ENCODE assay signal across 8 cellular contexts in genomic region chr12:101407054-101407437, GRCh38. TPM values are rescaled to one million over a fixed set of nuclear protein-coding genes. Genes with fewer than 3 reads are reported as not detected.
DNase-seq lines count a peak whose midpoint lies in the region; ATAC-seq and TF ChIP-seq lines count a peak whose summit lies in the region.

No MANE protein-coding gene starts in this region.

- no peaks in the 10 kb centered on the region for H3K27me3 ChIP-seq in DOHH2 (ENCODE audit: control insufficient read depth, low read length)

- H3K4me2 ChIP-seq in DOHH2 (ENCODE audit: low read length), result peak overlapping the region; percentile 96

- ATAC-seq in GM21526 (IDR thresholded peaks at IDR 0.05; ENCODE audit: low FRiP score, unreplicated experiment), result peak; percentile 27
- peak; percentile 40 for ATAC-seq in activated naive CD8-positive, alpha-beta T cell treated with anti-CD3 and anti-CD28 coated beads, Interleukin-2, amount 10 ng/mL, durations not matched to agents 7 days and 5 days (ENCODE audit: low read depth)
- peak; percentile 28 to 31 for ATAC-seq in stimulated activated naive B cell treated with anti-CD40 and anti-IgM and Interleukin-4, amounts not matched to agents 10 μg/mL and 1 μg/mL and 100 μg/mL, for 72 hours (replicated peaks)

- H3K4me1 Mint-ChIP-seq in activated naive CD8-positive, alpha-beta T cell treated with anti-CD3 and anti-CD28 coated beads, Interleukin-2, amount 10 ng/mL, durations not matched to agents 7 days and 5 days, result peaks cover 15% of the 10 kb centered on the region
- H3K4me1 Mint-ChIP-seq in stimulated activated naive B cell treated with anti-CD40 and anti-IgM and Interleukin-4, amounts not matched to agents 10 μg/mL and 1 μg/mL and 100 μg/mL, for 72 hours, result peaks cover 8 to 15% of the 10 kb centered on the region in 2 donors

- H3K9me3 ChIP-seq in DOHH2 (ENCODE audit: control insufficient read depth, insufficient read depth, low read length) (no peaks in the 10 kb centered on the region), KOPT-K1 (ENCODE audit: insufficient read depth, low read length, poor library complexity, severe bottlenecking) (no peaks in the 10 kb centered on the region)

- H3K4me3 ChIP-seq in DOHH2 (ENCODE audit: low read length), result peak overlapping the region; percentile 100
- H3K4me3 ChIP-seq in iPS-11a (ENCODE audit: low read depth, low read length), result peak overlapping the region; percentile 92

- peak overlapping the region; percentile 89 for H3K27ac Mint-ChIP-seq in activated naive CD8-positive, alpha-beta T cell treated with anti-CD3 and anti-CD28 coated beads, Interleukin-2, amount 10 ng/mL, durations not matched to agents 7 days and 5 days
- H3K27ac Mint-ChIP-seq in stimulated activated naive B cell treated with anti-CD40 and anti-IgM and Interleukin-4, amounts not matched to agents 10 μg/mL and 1 μg/mL and 100 μg/mL, for 72 hours, result peak overlapping the region; percentile 97

- peak overlapping the region; percentile 60; the same call in 1 of the 2 replicates for H3K27ac ChIP-seq in DOHH2 (ENCODE audit: low read depth, low read length)
- peak overlapping the region; percentile 77 for H3K27ac ChIP-seq in KOPT-K1 (ENCODE audit: low read depth, low read length, poor library complexity, severe bottlenecking)

- 0 out of 2 replicates have a peak, but pooled peaks cover 4% of the 10 kb centered on the region for H4K20me1 ChIP-seq in DOHH2 (ENCODE audit: control insufficient read depth, insufficient read depth, low read depth, low read length)

- no peaks in the 10 kb centered on the region for H3K9me2 ChIP-seq in DOHH2 (replicated peaks; ENCODE audit: control insufficient read depth, low read length)

- H3F3A ChIP-seq in DOHH2 (ENCODE audit: control insufficient read depth, insufficient read depth), result no peaks in the 10 kb centered on the region

- no peak for TF ChIP-seq CTCF in DOHH2 (IDR thresholded peaks at IDR 0.05; ENCODE audit: low read depth, low read length, poor library complexity, severe bottlenecking)

- POLR2A ChIA-PET in activated naive CD8-positive, alpha-beta T cell treated with anti-CD3 and anti-CD28 coated beads, Interleukin-2, amount 10 ng/mL, durations not matched to agents 7 days and 5 days (lab: Charles Lee), result interaction anchor here (0.7 kb wide), 1 partner anchor 433 kb away, joined by 3 read pairs; no protein-coding TSS in a partner anchor

- peaks cover 17% of the 10 kb centered on the region for H3K4me1 ChIP-seq in DOHH2 (ENCODE audit: control insufficient read depth, low read length)

- H3K4me3 Mint-ChIP-seq in activated naive CD8-positive, alpha-beta T cell treated with anti-CD3 and anti-CD28 coated beads, Interleukin-2, amount 10 ng/mL, durations not matched to agents 7 days and 5 days, result peak overlapping the region; percentile 90
- peak overlapping the region; percentile 98 to 99 for H3K4me3 Mint-ChIP-seq in stimulated activated naive B cell treated with anti-CD40 and anti-IgM and Interleukin-4, amounts not matched to agents 10 μg/mL and 1 μg/mL and 100 μg/mL, for 72 hours

- DNase-seq in activated naive CD8-positive, alpha-beta T cell treated with anti-CD3 and anti-CD28 coated beads, Interleukin-2, amount 10 ng/mL, durations not matched to agents 7 days and 5 days, result no peak
- DNase-seq in stimulated activated naive B cell treated with anti-CD40 and anti-IgM and Interleukin-4, amounts not matched to agents 10 μg/mL and 1 μg/mL and 100 μg/mL, for 72 hours, result no peak
- DNase-seq in mucosa of gallbladder (ENCODE audit: low spot score), result no peak
- DNase-seq in NCI-H2081 treated with DMSO at 0.1 percent for 48 hours (lab: John Stamatoyannopoulos, UW), result no peak

- H3K9me3 Mint-ChIP-seq in activated naive CD8-positive, alpha-beta T cell treated with anti-CD3 and anti-CD28 coated beads, Interleukin-2, amount 10 ng/mL, durations not matched to agents 7 days and 5 days, result no peaks in the 10 kb centered on the region
- H3K9me3 Mint-ChIP-seq in stimulated activated naive B cell treated with anti-CD40 and anti-IgM and Interleukin-4, amounts not matched to agents 10 μg/mL and 1 μg/mL and 100 μg/mL, for 72 hours, result no peaks in the 10 kb centered on the region

- H3K36me3 ChIP-seq in DOHH2 (ENCODE audit: control insufficient read depth, low read length), result peaks cover 10% of the 10 kb centered on the region
- peaks cover 12% of the 10 kb centered on the region for H3K36me3 ChIP-seq in KOPT-K1 (ENCODE audit: insufficient read depth, low read length)

- no peaks in the 10 kb centered on the region for H3K27me3 Mint-ChIP-seq in activated naive CD8-positive, alpha-beta T cell treated with anti-CD3 and anti-CD28 coated beads, Interleukin-2, amount 10 ng/mL, durations not matched to agents 7 days and 5 days
- H3K27me3 Mint-ChIP-seq in stimulated activated naive B cell treated with anti-CD40 and anti-IgM and Interleukin-4, amounts not matched to agents 10 μg/mL and 1 μg/mL and 100 μg/mL, for 72 hours, result no peaks in the 10 kb centered on the region

- peaks cover 2% of the 10 kb centered on the region for H3K36me3 Mint-ChIP-seq in activated naive CD8-positive, alpha-beta T cell treated with anti-CD3 and anti-CD28 coated beads, Interleukin-2, amount 10 ng/mL, durations not matched to agents 7 days and 5 days
- H3K36me3 Mint-ChIP-seq in stimulated activated naive B cell treated with anti-CD40 and anti-IgM and Interleukin-4, amounts not matched to agents 10 μg/mL and 1 μg/mL and 100 μg/mL, for 72 hours, result peaks cover 5 to 6% of the 10 kb centered on the region in 2 donors

- peaks cover 54% of the 10 kb centered on the region for H3K79me2 ChIP-seq in DOHH2 (ENCODE audit: control insufficient read depth, low read length)

RNA-seq across cellular contexts. Expression of gene ARL1, which starts 0.5 kb away (rescaled TPM):
- 10 to 100 TPM; 41.8 to 42.1 TPM for total RNA-seq in activated naive CD8-positive, alpha-beta T cell treated with anti-CD3 and anti-CD28 coated beads, Interleukin-2, amount 10 ng/mL, durations not matched to agents 7 days and 5 days
- 91.3 TPM for total RNA-seq in mucosa of gallbladder
